Comparison of ENCODE assay signal across 14 cellular contexts in the genomic region with DNA sequence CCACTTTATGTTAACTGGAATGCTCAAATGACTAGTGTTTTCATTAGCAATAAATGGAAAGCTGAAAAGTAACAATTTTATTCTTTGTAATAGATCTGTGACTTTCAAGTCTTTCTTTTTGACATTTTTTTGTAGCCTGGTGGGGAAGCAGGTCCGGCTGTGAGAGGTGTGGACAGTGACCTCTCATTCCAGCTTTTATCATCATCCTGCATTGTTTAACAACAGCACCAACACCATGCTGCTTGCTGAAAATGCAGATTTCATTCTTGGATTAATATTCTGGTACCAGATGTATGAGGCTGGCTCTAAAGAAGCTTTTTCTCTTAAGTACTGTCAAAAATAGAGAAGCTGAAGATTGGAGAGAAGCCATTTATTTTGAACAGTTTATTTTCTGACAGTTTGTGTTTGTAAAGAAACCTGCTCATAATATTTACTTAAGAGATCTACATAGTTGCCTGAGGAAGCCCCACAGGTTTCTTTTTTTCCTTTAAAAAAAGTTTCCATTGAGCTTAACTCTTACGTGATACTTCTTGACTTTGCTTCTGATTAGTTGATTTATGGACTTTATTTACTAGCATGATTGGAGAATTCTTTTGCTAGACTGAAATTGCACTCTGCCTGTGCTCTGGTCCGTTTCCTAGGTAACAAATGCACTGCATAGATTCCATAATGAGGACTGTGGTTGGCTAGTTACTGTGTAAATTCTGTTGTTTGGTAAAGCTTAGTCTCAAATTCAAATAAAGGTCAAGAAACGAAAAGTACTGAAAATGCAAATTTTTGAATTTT. TPM values are rescaled to one million over a fixed set of nuclear protein-coding genes. Genes with fewer than 3 reads are reported as not detected.
A peak's percentile ranks its signal among the peaks of the same experiment; 100 is the strongest.
DNase-seq lines count a peak whose midpoint lies in the region; ATAC-seq and TF ChIP-seq lines count a peak whose summit lies in the region.
"Had no signal": no experiment of that assay in that cellular context is flagged by ENCODE, and none has a peak within 500 bp of the region (broad histone marks: within the 10 kb centered on the region; RNA-seq: fewer than 3 reads in every experiment).

No MANE protein-coding gene starts in this region.

- H3K36me3 Mint-ChIP-seq in endothelial cell (ENCODE audit: low read depth, unreplicated experiment), result peaks cover 31% of the 10 kb centered on the region
- peaks cover 24 to 26% of the 10 kb centered on the region in 2 donors for H3K36me3 Mint-ChIP-seq in stimulated activated naive B cell treated with anti-CD40 and anti-IgM and Interleukin-4, amounts not matched to agents 10 μg/mL and 1 μg/mL and 100 μg/mL, for 72 hours

- no peak for TF ChIP-seq CTCF in endothelial cell (IDR thresholded peaks at IDR 0.05; ENCODE audit: unreplicated experiment)

- DNase-seq in NCI-H1436 (lab: John Stamatoyannopoulos, UW), result peak; percentile 6
- DNase-seq in NCI-H1436 treated with DMSO at 0.1 percent for 48 hours (lab: John Stamatoyannopoulos, UW), result no peak
- DNase-seq in NCI-H774 (lab: John Stamatoyannopoulos, UW), result peak; percentile 15
- DNase-seq in endothelial cell (ENCODE audit: low spot score), result no peak
- no peak for DNase-seq in stimulated activated naive B cell treated with anti-CD40 and anti-IgM and Interleukin-4, amounts not matched to agents 10 μg/mL and 1 μg/mL and 100 μg/mL, for 72 hours
- DNase-seq in NCI-H226, result no peak
- no peak for DNase-seq in T-helper 2 cell
- DNase-seq: ACHN; activated CD4-positive, alpha-beta T cell treated with anti-CD3 and anti-CD28 coated beads for 1 hour; foreskin melanocyte; GDM1; lower lobe of right lung; MG63 had no signal

- peaks cover 6% of the 10 kb centered on the region for H3K9me3 Mint-ChIP-seq in endothelial cell (ENCODE audit: unreplicated experiment)
- H3K9me3 Mint-ChIP-seq in stimulated activated naive B cell treated with anti-CD40 and anti-IgM and Interleukin-4, amounts not matched to agents 10 μg/mL and 1 μg/mL and 100 μg/mL, for 72 hours, result peaks cover 5 to 15% of the 10 kb centered on the region in 2 donors

- no peak for ATAC-seq in stimulated activated naive B cell treated with anti-CD40 and anti-IgM and Interleukin-4, amounts not matched to agents 10 μg/mL and 1 μg/mL and 100 μg/mL, for 72 hours (replicated peaks)
- ATAC-seq in HG02798 (IDR thresholded peaks at IDR 0.05; ENCODE audit: poor library complexity, unreplicated experiment), result no peak
- ATAC-seq: lower lobe of right lung had no signal

- H3K27me3 Mint-ChIP-seq in endothelial cell (ENCODE audit: unreplicated experiment), result peaks cover 12% of the 10 kb centered on the region
- no peaks in the 10 kb centered on the region for H3K27me3 Mint-ChIP-seq in stimulated activated naive B cell treated with anti-CD40 and anti-IgM and Interleukin-4, amounts not matched to agents 10 μg/mL and 1 μg/mL and 100 μg/mL, for 72 hours

- no peak overlapping the region for H3K4me3 Mint-ChIP-seq in endothelial cell (ENCODE audit: unreplicated experiment)
- H3K4me3 Mint-ChIP-seq in stimulated activated naive B cell treated with anti-CD40 and anti-IgM and Interleukin-4, amounts not matched to agents 10 μg/mL and 1 μg/mL and 100 μg/mL, for 72 hours, result no peak overlapping the region

- peaks cover 23% of the 10 kb centered on the region for H3K4me1 Mint-ChIP-seq in endothelial cell (ENCODE audit: unreplicated experiment)
- H3K4me1 Mint-ChIP-seq in stimulated activated naive B cell treated with anti-CD40 and anti-IgM and Interleukin-4, amounts not matched to agents 10 μg/mL and 1 μg/mL and 100 μg/mL, for 72 hours, result peaks cover 13 to 43% of the 10 kb centered on the region in 2 donors

- H3K27ac Mint-ChIP-seq in endothelial cell (ENCODE audit: unreplicated experiment), result peak overlapping the region; percentile 89
- H3K27ac Mint-ChIP-seq in stimulated activated naive B cell treated with anti-CD40 and anti-IgM and Interleukin-4, amounts not matched to agents 10 μg/mL and 1 μg/mL and 100 μg/mL, for 72 hours, result peak overlapping the region; percentile 63

RNA-seq across cellular contexts. Expression of gene KIAA1958, which starts 3.4 kb away (rescaled TPM):
- total RNA-seq in endothelial cell (ENCODE audit: unreplicated experiment), result 15.1 TPM

Comparison
In these comparisons a context has a peak if more than half of its experiments do, and no peak if none do; other contexts are left out.
1. DNase-seq: peak in NCI-H1436 (single experiment) and NCI-H774 (single experiment); none in NCI-H1436 treated with DMSO at 0.1 percent for 48 hours (single experiment), endothelial cell (single experiment), stimulated activated naive B cell treated with anti-CD40 and anti-IgM and Interleukin-4, amounts not matched to agents 10 μg/mL and 1 μg/mL and 100 μg/mL, for 72 hours (single experiment), NCI-H226 (single experiment) and T-helper 2 cell (0 of 5).